In the genomic region with DNA sequence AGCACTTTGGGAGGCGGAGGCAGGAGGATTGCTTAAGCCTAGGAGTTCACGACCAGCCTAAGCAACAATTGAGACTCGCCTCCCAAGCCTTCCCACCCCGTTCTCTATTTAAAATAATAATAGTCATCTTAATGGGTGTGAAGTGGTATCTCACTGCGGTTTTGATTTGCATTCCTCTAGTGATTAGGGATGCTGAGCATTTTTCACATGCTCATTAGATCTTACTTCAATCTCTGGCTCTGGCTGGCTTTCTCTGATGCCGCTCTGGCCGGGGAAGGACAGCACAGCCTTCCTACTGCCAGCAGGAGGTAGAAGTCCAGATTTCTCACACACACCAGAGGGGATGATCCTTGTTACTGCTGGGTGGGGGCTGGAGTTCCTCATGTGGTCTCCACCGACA, we compare ENCODE assay signal across 1 cellular context.
TF ChIP-seq lines count a peak whose summit lies in the region.

No MANE protein-coding gene starts in this region.

TF ChIP-seq in IMR-90, 13 proteins besides CTCF, POLR2A, EP300 and RAD21:
- no peak for TF ChIP-seq SMC3 (IDR thresholded peaks at IDR 0.05; ENCODE audit: low read depth, low read length)
- no peak for TF ChIP-seq CEBPB (IDR thresholded peaks at IDR 0.05; ENCODE audit: low read depth, low read length)
- TF ChIP-seq RCOR1 (IDR thresholded peaks at IDR 0.05; ENCODE audit: insufficient replicate concordance, low read length): no peak
- no peak for TF ChIP-seq ELK1 (IDR thresholded peaks at IDR 0.05; ENCODE audit: borderline replicate concordance, low read depth, low read length)
- TF ChIP-seq BHLHE40 (IDR thresholded peaks at IDR 0.05; ENCODE audit: low read depth, low read length): no peak
- no peak for TF ChIP-seq CHD1 (IDR thresholded peaks at IDR 0.05; ENCODE audit: low read depth, low read length)
- no peak for TF ChIP-seq MAFK (IDR thresholded peaks at IDR 0.05; ENCODE audit: low read depth, low read length)
- no peak for TF ChIP-seq MAZ (IDR thresholded peaks at IDR 0.05; ENCODE audit: borderline replicate concordance, low read depth, low read length)
- TF ChIP-seq RFX5 (IDR thresholded peaks at IDR 0.05; ENCODE audit: low read depth, low read length): no peak
